ENCODE assay signal across 22 cellular contexts in genomic region chr14:39320318-39320717, GRCh38.
"Had no signal": no experiment of that assay in that cellular context is flagged by ENCODE, and none has a peak within 500 bp of the region (broad histone marks: within the 10 kb centered on the region; RNA-seq: fewer than 3 reads in every experiment).

No MANE protein-coding gene starts in this region.

- H3K4me1 Mint-ChIP-seq: brain had no signal

- DNase-seq: activated CD4-positive, alpha-beta T cell treated with anti-CD3 and anti-CD28 coated beads for 1 hour; activated CD4-positive, alpha-beta T cell treated with anti-CD3 and anti-CD28 coated beads, Interleukin-2, amount 50 U/mL, for 1 hour; activated CD8-positive, alpha-beta T cell treated with anti-CD3 and anti-CD28 coated beads, Interleukin-2, amount 10 ng/mL, durations not matched to agents 7 days and 5 days; activated gamma-delta T cell treated with Interleukin-2 at 50 U/mL for 16 hours; aorta; caudate nucleus; dorsolateral prefrontal cortex; effector memory CD8-positive, alpha-beta T cell; foreskin melanocyte; midbrain; nephron progenitor cell; pancreas; psoas muscle; stimulated activated CD4-positive, alpha-beta T cell treated with anti-CD3 and anti-CD28 coated beads, Interleukin-1b, Interleukin-23, amount 100 ng/mL, for 48 hours; T-helper 9 cell; tibial artery had no signal

- H3K27ac Mint-ChIP-seq: activated CD8-positive, alpha-beta T cell treated with anti-CD3 and anti-CD28 coated beads, Interleukin-2, amount 10 ng/mL, durations not matched to agents 7 days and 5 days; activated naive CD4-positive, alpha-beta T cell treated with anti-CD3 and anti-CD28 coated beads, Interleukin-2, amount 50 U/mL, for 24 hours; activated T-helper 1 cell treated with anti-CD3 and anti-CD28 coated beads, Interleukin-12 subunit alpha, Interleukin-12 subunit beta, Interleukin-2, Interleukin-4 antibody, amounts not matched to agents 30 ng/mL and 10 ng/mL and 1 ng/mL, durations not matched to agents 14 hours and 24 hours and 36 hours; brain; nephron progenitor cell; stimulated activated naive CD8-positive, alpha-beta T cell treated with anti-CD3 and anti-CD28 coated beads, Interleukin-15, Interleukin-2, amounts not matched to agents 100 ng/mL and 50 ng/mL, for 24 hours had no signal

- H3K4me3 Mint-ChIP-seq: activated CD8-positive, alpha-beta T cell treated with anti-CD3 and anti-CD28 coated beads, Interleukin-2, amount 10 ng/mL, durations not matched to agents 7 days and 5 days; activated naive CD4-positive, alpha-beta T cell treated with anti-CD3 and anti-CD28 coated beads, Interleukin-2, amount 50 U/mL, for 24 hours; activated T-helper 1 cell treated with anti-CD3 and anti-CD28 coated beads, Interleukin-12 subunit alpha, Interleukin-12 subunit beta, Interleukin-2, Interleukin-4 antibody, amounts not matched to agents 30 ng/mL and 10 ng/mL and 1 ng/mL, durations not matched to agents 14 hours and 24 hours and 36 hours; brain; effector memory CD8-positive, alpha-beta T cell; nephron progenitor cell; stimulated activated naive CD8-positive, alpha-beta T cell treated with anti-CD3 and anti-CD28 coated beads, Interleukin-15, Interleukin-2, amounts not matched to agents 100 ng/mL and 50 ng/mL, for 24 hours had no signal

- ATAC-seq: activated CD8-positive, alpha-beta T cell treated with anti-CD3 and anti-CD28 coated beads, Interleukin-2, amount 10 ng/mL, durations not matched to agents 7 days and 5 days; effector memory CD8-positive, alpha-beta T cell; esophagus mucosa; pancreas; psoas muscle had no signal

- H3K9me3 Mint-ChIP-seq: activated naive CD4-positive, alpha-beta T cell treated with anti-CD3 and anti-CD28 coated beads, Interleukin-2, amount 50 U/mL, for 24 hours; activated T-helper 1 cell treated with anti-CD3 and anti-CD28 coated beads, Interleukin-12 subunit alpha, Interleukin-12 subunit beta, Interleukin-2, Interleukin-4 antibody, amounts not matched to agents 30 ng/mL and 10 ng/mL and 1 ng/mL, durations not matched to agents 14 hours and 24 hours and 36 hours; brain; effector memory CD8-positive, alpha-beta T cell; nephron progenitor cell; stimulated activated naive CD8-positive, alpha-beta T cell treated with anti-CD3 and anti-CD28 coated beads, Interleukin-15, Interleukin-2, amounts not matched to agents 100 ng/mL and 50 ng/mL, for 24 hours had no signal

- H3K4me3 ChIP-seq: dorsolateral prefrontal cortex, pancreas, psoas muscle, right atrium auricular region, tibial artery had no signal

- H3K27me3 Mint-ChIP-seq: activated naive CD4-positive, alpha-beta T cell treated with anti-CD3 and anti-CD28 coated beads, Interleukin-2, amount 50 U/mL, for 24 hours; brain; effector memory CD8-positive, alpha-beta T cell; stimulated activated naive CD8-positive, alpha-beta T cell treated with anti-CD3 and anti-CD28 coated beads, Interleukin-15, Interleukin-2, amounts not matched to agents 100 ng/mL and 50 ng/mL, for 24 hours had no signal
